In genomic region chr4:39464886-39465501, GRCh38 we compare ENCODE assay signal across 1 cellular context.
TF ChIP-seq lines count a peak whose summit lies in the region.

No MANE protein-coding gene starts in this region.

TF ChIP-seq in K562, 482 proteins besides CTCF, POLR2A, EP300 and RAD21 (continued from another document and continues in another):
- TF ChIP-seq ELK3 (CRISPR knock-in tag; IDR thresholded peaks at IDR 0.05), result no peak
- no peak for TF ChIP-seq IRF9 (tag; IDR thresholded peaks at IDR 0.05)
- 0 out of 2 replicates have a peak, but pooled peaks have one; percentile 72 for TF ChIP-seq NFRKB (IDR thresholded peaks at IDR 0.05; ENCODE audit: low read depth)
- no peak for TF ChIP-seq FUS (optimal IDR thresholded peaks at IDR 0.05; ENCODE audit: low read depth, low read length)
- no peak for TF ChIP-seq MBD1 (CRISPR knock-in tag; IDR thresholded peaks at IDR 0.05)
- TF ChIP-seq ZNF263 (CRISPR knock-in tag; IDR thresholded peaks at IDR 0.05; ENCODE audit: borderline replicate concordance), result no peak
- TF ChIP-seq ZBTB9 (CRISPR knock-in tag; IDR thresholded peaks at IDR 0.05), result no peak
- peak; percentile 100 for TF ChIP-seq ATF3 (IDR thresholded peaks at IDR 0.05)
- TF ChIP-seq ATF3 (CRISPR knock-in tag; conservative IDR thresholded peaks at IDR 0.05), result peak; percentile 72; the same call in 1 of the 2 replicates
- TF ChIP-seq FOSL1 (tag; conservative IDR thresholded peaks at IDR 0.05), result peak; percentile 70
- TF ChIP-seq ZNF766 (CRISPR knock-in tag; conservative IDR thresholded peaks at IDR 0.05), result peak; percentile 74
- TF ChIP-seq ZZZ3 (IDR thresholded peaks at IDR 0.05), result no peak
- TF ChIP-seq ZNF449 (CRISPR knock-in tag; IDR thresholded peaks at IDR 0.05), result no peak
- no peak for TF ChIP-seq ZNF785 (CRISPR knock-in tag; IDR thresholded peaks at IDR 0.05)
- peak; percentile 31 for TF ChIP-seq TAF9B (IDR thresholded peaks at IDR 0.05; ENCODE audit: partially characterized antibody)
- no peak for TF ChIP-seq HBP1 (CRISPR knock-in tag; IDR thresholded peaks at IDR 0.05)
- TF ChIP-seq MLX (CRISPR knock-in tag; conservative IDR thresholded peaks at IDR 0.05), result no peak
- no peak for TF ChIP-seq GTF2E2 (tag; IDR thresholded peaks at IDR 0.05)
- TF ChIP-seq ZNF274 (IDR thresholded peaks at IDR 0.05; ENCODE audit: borderline replicate concordance, low read depth, low read length), result no peak
- TF ChIP-seq MYC (IDR thresholded peaks at IDR 0.05; ENCODE audit: low read depth, low read length), result 0 out of 2 replicates have a peak, but pooled peaks have one; percentile 33
- no peak for TF ChIP-seq MYC (CRISPR knock-in tag; IDR thresholded peaks at IDR 0.05; ENCODE audit: borderline replicate concordance, low read depth)
- TF ChIP-seq ZNF316 (IDR thresholded peaks at IDR 0.05), result 0 out of 2 replicates have a peak, but pooled peaks have one; percentile 7
- peak; percentile 10; the same call in 1 of the 2 replicates for TF ChIP-seq CXXC5 (CRISPR knock-in tag; IDR thresholded peaks at IDR 0.05)
- TF ChIP-seq NR3C1 (CRISPR knock-in tag; IDR thresholded peaks at IDR 0.05), result no peak
- peak; percentile 30; the same call in 1 of the 2 replicates for TF ChIP-seq SMARCA4 (IDR thresholded peaks at IDR 0.05)
- no peak for TF ChIP-seq RFX1 (IDR thresholded peaks at IDR 0.05)
- no peak for TF ChIP-seq NKRF (IDR thresholded peaks at IDR 0.05; ENCODE audit: borderline replicate concordance)
- no peak for TF ChIP-seq BRCA1 (IDR thresholded peaks at IDR 0.05)
- no peak for TF ChIP-seq BRCA1 (CRISPR knock-in tag; IDR thresholded peaks at IDR 0.05)
- no peak for TF ChIP-seq SIRT6 (IDR thresholded peaks at IDR 0.05; ENCODE audit: low read depth, low read length)
- peak in 1 of 2 experiments; percentile 44; a peak in 1 of 4 replicates for TF ChIP-seq RCOR1 (IDR thresholded peaks at IDR 0.05; ENCODE audit: borderline replicate concordance in 1 of 2, low read depth in 2 of 2, low read length in 2 of 2)
- TF ChIP-seq NFE2 (IDR thresholded peaks at IDR 0.05; ENCODE audit: low read depth), result peak; percentile 33
- no peak for TF ChIP-seq RNF219 (CRISPR knock-in tag; IDR thresholded peaks at IDR 0.05)
- TF ChIP-seq TCF15 (CRISPR knock-in tag; IDR thresholded peaks at IDR 0.05), result no peak
- no peak for TF ChIP-seq GATAD2B (IDR thresholded peaks at IDR 0.05; ENCODE audit: borderline replicate concordance)
